2 cellular contexts compared by ENCODE assay signal in the genomic region with DNA sequence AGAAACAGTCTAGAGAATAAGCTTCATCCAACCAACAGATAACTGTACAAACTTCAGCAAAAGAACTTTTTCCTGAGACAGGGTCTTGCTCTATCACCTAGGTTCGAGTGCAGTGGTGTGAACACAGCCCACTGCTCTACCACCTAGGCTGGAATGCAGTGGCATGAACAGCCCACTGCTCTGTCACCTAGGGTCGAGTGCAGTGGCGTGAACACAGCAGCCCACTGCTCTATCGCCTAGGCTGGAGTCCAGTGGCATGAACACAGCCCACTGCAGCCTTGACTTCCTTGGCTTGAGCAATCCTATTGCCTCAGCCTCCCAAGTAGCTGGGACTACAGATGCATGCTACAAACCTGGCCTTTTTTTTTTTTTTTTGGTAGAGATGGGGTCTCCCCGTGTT.
TF ChIP-seq lines count a peak whose summit lies in the region.

No MANE protein-coding gene starts in this region.

TF ChIP-seq in IMR-90, 13 proteins besides CTCF, POLR2A, EP300 and RAD21:
- TF ChIP-seq RCOR1 (IDR thresholded peaks at IDR 0.05; ENCODE audit: insufficient replicate concordance, low read length) (no peak), MXI1 (IDR thresholded peaks at IDR 0.05; ENCODE audit: borderline replicate concordance, low read depth, low read length) (no peak), FOS (IDR thresholded peaks at IDR 0.05; ENCODE audit: low read depth, low read length) (no peak), MAFK (IDR thresholded peaks at IDR 0.05; ENCODE audit: low read depth, low read length) (no peak)
- TF ChIP-seq, protein P1, sequence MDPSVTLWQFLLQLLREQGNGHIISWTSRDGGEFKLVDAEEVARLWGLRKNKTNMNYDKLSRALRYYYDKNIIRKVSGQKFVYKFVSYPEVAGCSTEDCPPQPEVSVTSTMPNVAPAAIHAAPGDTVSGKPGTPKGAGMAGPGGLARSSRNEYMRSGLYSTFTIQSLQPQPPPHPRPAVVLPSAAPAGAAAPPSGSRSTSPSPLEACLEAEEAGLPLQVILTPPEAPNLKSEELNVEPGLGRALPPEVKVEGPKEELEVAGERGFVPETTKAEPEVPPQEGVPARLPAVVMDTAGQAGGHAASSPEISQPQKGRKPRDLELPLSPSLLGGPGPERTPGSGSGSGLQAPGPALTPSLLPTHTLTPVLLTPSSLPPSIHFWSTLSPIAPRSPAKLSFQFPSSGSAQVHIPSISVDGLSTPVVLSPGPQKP (IDR thresholded peaks at IDR 0.05; ENCODE audit: borderline replicate concordance, low read depth, low read length): no peak

TF ChIP-seq in GM12878, 131 proteins besides CTCF, POLR2A, EP300 and RAD21:
- TF ChIP-seq, protein P2, sequence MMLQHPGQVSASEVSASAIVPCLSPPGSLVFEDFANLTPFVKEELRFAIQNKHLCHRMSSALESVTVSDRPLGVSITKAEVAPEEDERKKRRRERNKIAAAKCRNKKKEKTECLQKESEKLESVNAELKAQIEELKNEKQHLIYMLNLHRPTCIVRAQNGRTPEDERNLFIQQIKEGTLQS (IDR thresholded peaks at IDR 0.05; ENCODE audit: borderline replicate concordance, extremely low read depth, low read depth, low read length): no peak
- TF ChIP-seq, protein P3, sequence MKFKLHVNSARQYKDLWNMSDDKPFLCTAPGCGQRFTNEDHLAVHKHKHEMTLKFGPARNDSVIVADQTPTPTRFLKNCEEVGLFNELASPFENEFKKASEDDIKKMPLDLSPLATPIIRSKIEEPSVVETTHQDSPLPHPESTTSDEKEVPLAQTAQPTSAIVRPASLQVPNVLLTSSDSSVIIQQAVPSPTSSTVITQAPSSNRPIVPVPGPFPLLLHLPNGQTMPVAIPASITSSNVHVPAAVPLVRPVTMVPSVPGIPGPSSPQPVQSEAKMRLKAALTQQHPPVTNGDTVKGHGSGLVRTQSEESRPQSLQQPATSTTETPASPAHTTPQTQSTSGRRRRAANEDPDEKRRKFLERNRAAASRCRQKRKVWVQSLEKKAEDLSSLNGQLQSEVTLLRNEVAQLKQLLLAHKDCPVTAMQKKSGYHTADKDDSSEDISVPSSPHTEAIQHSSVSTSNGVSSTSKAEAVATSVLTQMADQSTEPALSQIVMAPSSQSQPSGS (IDR thresholded peaks at IDR 0.05; ENCODE audit: low read length): no peak
- TF ChIP-seq, protein P4, sequence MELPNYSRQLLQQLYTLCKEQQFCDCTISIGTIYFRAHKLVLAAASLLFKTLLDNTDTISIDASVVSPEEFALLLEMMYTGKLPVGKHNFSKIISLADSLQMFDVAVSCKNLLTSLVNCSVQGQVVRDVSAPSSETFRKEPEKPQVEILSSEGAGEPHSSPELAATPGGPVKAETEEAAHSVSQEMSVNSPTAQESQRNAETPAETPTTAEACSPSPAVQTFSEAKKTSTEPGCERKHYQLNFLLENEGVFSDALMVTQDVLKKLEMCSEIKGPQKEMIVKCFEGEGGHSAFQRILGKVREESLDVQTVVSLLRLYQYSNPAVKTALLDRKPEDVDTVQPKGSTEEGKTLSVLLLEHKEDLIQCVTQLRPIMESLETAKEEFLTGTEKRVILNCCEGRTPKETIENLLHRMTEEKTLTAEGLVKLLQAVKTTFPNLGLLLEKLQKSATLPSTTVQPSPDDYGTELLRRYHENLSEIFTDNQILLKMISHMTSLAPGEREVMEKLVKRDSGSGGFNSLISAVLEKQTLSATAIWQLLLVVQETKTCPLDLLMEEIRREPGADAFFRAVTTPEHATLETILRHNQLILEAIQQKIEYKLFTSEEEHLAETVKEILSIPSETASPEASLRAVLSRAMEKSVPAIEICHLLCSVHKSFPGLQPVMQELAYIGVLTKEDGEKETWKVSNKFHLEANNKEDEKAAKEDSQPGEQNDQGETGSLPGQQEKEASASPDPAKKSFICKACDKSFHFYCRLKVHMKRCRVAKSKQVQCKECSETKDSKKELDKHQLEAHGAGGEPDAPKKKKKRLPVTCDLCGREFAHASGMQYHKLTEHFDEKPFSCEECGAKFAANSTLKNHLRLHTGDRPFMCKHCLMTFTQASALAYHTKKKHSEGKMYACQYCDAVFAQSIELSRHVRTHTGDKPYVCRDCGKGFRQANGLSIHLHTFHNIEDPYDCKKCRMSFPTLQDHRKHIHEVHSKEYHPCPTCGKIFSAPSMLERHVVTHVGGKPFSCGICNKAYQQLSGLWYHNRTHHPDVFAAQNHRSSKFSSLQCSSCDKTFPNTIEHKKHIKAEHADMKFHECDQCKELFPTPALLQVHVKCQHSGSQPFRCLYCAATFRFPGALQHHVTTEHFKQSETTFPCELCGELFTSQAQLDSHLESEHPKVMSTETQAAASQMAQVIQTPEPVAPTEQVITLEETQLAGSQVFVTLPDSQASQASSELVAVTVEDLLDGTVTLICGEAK (IDR thresholded peaks at IDR 0.05; ENCODE audit: borderline replicate concordance): no peak
- no peak for TF ChIP-seq BCL11A (IDR thresholded peaks at IDR 0.05; ENCODE audit: low read depth, low read length)
- TF ChIP-seq POU2F2 (IDR thresholded peaks at IDR 0.05; ENCODE audit: borderline replicate concordance, low read depth, low read length): no peak
- TF ChIP-seq, protein P5, sequence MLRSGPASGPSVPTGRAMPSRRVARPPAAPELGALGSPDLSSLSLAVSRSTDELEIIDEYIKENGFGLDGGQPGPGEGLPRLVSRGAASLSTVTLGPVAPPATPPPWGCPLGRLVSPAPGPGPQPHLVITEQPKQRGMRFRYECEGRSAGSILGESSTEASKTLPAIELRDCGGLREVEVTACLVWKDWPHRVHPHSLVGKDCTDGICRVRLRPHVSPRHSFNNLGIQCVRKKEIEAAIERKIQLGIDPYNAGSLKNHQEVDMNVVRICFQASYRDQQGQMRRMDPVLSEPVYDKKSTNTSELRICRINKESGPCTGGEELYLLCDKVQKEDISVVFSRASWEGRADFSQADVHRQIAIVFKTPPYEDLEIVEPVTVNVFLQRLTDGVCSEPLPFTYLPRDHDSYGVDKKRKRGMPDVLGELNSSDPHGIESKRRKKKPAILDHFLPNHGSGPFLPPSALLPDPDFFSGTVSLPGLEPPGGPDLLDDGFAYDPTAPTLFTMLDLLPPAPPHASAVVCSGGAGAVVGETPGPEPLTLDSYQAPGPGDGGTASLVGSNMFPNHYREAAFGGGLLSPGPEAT (IDR thresholded peaks at IDR 0.05; ENCODE audit: low read depth): no peak
- no peak for TF ChIP-seq TBL1XR1 (IDR thresholded peaks at IDR 0.05; ENCODE audit: low read depth, low read length)
- TF ChIP-seq ETV6 (conservative IDR thresholded peaks at IDR 0.05 in 1 of 2, IDR thresholded peaks at IDR 0.05 in 1 of 2; ENCODE audit: borderline replicate concordance in 1 of 2, low read depth in 1 of 2): no peak
- TF ChIP-seq MEF2B (IDR thresholded peaks at IDR 0.05; ENCODE audit: partially characterized antibody, poor library complexity, severe bottlenecking): no peak
- TF ChIP-seq, protein P6, sequence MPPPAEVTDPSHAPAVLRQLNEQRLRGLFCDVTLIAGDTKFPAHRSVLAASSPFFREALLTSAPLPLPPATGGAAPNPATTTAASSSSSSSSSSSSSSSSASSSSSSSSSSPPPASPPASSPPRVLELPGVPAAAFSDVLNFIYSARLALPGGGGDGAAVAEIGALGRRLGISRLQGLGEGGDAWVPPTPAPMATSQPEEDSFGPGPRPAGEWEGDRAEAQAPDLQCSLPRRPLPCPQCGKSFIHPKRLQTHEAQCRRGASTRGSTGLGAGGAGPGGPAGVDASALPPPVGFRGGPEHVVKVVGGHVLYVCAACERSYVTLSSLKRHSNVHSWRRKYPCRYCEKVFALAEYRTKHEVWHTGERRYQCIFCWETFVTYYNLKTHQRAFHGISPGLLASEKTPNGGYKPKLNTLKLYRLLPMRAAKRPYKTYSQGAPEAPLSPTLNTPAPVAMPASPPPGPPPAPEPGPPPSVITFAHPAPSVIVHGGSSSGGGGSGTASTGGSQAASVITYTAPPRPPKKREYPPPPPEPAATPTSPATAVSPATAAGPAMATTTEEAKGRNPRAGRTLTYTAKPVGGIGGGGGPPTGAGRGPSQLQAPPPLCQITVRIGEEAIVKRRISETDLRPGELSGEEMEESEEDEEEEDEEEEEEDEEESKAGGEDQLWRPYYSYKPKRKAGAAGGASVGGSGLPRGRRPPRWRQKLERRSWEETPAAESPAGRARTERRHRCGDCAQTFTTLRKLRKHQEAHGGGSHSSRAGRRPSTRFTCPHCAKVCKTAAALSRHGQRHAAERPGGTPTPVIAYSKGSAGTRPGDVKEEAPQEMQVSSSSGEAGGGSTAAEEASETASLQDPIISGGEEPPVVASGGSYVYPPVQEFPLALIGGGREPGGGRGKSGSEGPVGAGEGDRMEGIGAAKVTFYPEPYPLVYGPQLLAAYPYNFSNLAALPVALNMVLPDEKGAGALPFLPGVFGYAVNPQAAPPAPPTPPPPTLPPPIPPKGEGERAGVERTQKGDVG (CRISPR knock-in tag; IDR thresholded peaks at IDR 0.05): no peak
- TF ChIP-seq, protein P7, sequence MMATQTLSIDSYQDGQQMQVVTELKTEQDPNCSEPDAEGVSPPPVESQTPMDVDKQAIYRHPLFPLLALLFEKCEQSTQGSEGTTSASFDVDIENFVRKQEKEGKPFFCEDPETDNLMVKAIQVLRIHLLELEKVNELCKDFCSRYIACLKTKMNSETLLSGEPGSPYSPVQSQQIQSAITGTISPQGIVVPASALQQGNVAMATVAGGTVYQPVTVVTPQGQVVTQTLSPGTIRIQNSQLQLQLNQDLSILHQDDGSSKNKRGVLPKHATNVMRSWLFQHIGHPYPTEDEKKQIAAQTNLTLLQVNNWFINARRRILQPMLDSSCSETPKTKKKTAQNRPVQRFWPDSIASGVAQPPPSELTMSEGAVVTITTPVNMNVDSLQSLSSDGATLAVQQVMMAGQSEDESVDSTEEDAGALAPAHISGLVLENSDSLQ (IDR thresholded peaks at IDR 0.05): no peak
- TF ChIP-seq RCOR1 (conservative IDR thresholded peaks at IDR 0.05; ENCODE audit: low read depth, low read length): no peak
